1 cellular context compared by ENCODE assay signal in the genomic region with DNA sequence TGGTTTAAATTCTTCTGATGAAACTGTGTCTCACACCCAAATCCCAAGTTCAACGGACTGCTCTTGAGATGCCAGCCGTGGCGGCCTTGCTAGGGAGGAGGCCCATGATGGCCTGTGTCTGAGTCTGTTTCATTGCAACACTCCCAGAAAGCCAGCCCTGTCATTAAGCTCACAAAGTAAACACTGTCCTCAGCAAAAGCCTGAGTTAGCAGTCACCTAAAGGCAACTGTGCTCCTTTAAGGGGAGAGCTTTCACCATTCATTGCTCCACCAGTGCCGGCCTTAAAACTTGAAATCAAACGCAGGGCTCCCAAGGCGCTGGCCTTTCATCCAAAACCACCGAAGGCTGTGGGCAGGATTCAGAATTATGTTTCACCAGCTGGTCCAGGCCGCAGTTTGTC.
TF ChIP-seq lines count a peak whose summit lies in the region.

No MANE protein-coding gene starts in this region.

TF ChIP-seq in liver, 16 proteins besides CTCF, POLR2A, EP300 and RAD21 (continued from another document):
- TF ChIP-seq, protein P1, sequence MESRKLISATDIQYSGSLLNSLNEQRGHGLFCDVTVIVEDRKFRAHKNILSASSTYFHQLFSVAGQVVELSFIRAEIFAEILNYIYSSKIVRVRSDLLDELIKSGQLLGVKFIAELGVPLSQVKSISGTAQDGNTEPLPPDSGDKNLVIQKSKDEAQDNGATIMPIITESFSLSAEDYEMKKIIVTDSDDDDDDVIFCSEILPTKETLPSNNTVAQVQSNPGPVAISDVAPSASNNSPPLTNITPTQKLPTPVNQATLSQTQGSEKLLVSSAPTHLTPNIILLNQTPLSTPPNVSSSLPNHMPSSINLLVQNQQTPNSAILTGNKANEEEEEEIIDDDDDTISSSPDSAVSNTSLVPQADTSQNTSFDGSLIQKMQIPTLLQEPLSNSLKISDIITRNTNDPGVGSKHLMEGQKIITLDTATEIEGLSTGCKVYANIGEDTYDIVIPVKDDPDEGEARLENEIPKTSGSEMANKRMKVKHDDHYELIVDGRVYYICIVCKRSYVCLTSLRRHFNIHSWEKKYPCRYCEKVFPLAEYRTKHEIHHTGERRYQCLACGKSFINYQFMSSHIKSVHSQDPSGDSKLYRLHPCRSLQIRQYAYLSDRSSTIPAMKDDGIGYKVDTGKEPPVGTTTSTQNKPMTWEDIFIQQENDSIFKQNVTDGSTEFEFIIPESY (IDR thresholded peaks at IDR 0.05): no peak
